ENCODE assay signal across 8 cellular contexts in the genomic region with DNA sequence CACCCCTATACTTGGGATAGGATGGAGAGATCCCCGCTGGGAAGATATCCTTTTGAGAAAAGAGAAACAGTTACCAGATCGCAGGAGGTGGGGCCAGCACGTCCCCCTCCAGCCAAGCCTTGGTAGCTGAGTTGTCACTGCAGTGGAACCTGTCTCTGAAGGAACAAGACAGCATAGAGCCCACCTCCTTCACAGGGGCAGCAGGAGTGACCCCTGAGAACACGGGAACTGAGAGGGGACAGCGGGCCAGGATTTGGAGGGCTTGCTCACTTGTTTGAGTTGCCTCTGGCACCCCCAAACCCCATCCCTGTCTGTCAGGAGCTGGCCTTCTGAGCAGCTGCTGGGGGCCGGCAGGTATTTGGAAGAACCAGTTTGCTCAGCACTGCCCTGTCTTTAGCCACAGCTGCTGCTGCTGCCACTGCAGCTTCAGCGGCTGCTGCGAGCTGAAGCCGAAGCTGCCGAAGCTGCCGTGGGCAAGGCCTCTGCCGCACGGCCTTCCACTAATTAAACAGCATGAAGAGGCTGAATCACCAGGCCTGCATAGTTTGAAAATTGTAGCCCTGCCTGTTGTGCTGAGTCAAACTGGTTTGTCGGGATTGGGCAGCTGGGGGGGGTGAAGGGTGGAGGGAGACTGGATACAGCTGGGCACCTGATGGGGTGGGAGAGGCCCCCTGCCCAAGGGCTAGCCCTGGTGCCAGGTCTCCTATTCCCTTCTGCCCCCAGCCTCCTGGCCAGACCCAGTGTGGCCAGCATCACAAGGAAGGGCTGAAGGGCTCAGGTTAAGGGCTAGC. TPM values are rescaled to one million over a fixed set of nuclear protein-coding genes. Genes with fewer than 3 reads are reported as not detected.
DNase-seq lines count a peak whose midpoint lies in the region; ATAC-seq, FAIRE-seq and TF ChIP-seq lines count a peak whose summit lies in the region.

No MANE protein-coding gene starts in this region.

- FAIRE-seq in small intestine (lab: Jason Lieb, UNC): no peak

- peaks cover 79% of the 10 kb centered on the region for H3K27me3 Mint-ChIP-seq in activated CD8-positive, alpha-beta memory T cell treated with anti-CD3 and anti-CD28 coated beads, Interleukin-2, amount 10 ng/mL, durations not matched to agents 7 days and 5 days

- TF ChIP-seq CTCF in Peyer's patch (IDR thresholded peaks at IDR 0.05) (no peak), fibroblast of villous mesenchyme (IDR thresholded peaks at IDR 0.05; ENCODE audit: insufficient read depth, low read depth, low read length) (no peak), GM13976 (IDR thresholded peaks at IDR 0.05; ENCODE audit: borderline replicate concordance, control extremely low read depth, extremely low read depth, insufficient read depth, missing control alignments) (no peak)

- H3K4me1 ChIP-seq in Peyer's patch (peaks cover 11 to 78% (median 21%) of the 10 kb centered on the region in 4 donors), small intestine (ENCODE audit: control insufficient read depth in 2 of 2, insufficient read depth in 1 of 2, low read depth in 1 of 2, low read length in 1 of 2) (peaks cover under 1 to 4% of the 10 kb centered on the region in 2 donors)

- TF ChIP-seq POLR2A in Peyer's patch (IDR thresholded peaks at IDR 0.05): no peak

- H3K27ac ChIP-seq in Peyer's patch: peak overlapping the region; percentile 21 to 80 (median 58)
- H3K27ac ChIP-seq in small intestine (ENCODE audit: low read depth in 1 of 2, low read length in 1 of 2): peak overlapping the region; percentile 5 to 24

- in situ Hi-C loops in GM13976 (cut with MboI; ENCODE audit: low sequenced_read_pairs, unreplicated experiment): no loop called here

- H3K36me3 ChIP-seq in Peyer's patch (no peaks in the 10 kb centered on the region), small intestine (ENCODE audit: control insufficient read depth in 2 of 2, insufficient read depth in 2 of 2, low read length in 2 of 2) (no peaks in the 10 kb centered on the region)

- no peak overlapping the region for H3K4me3 Mint-ChIP-seq in activated CD8-positive, alpha-beta memory T cell treated with anti-CD3 and anti-CD28 coated beads, Interleukin-2, amount 10 ng/mL, durations not matched to agents 7 days and 5 days

- H3K4me3 ChIP-seq in Peyer's patch (no peak overlapping the region), fibroblast of villous mesenchyme (ENCODE audit: low read depth, low read length) (no peak overlapping the region), small intestine (ENCODE audit: low read depth in 1 of 2, low read length in 2 of 2) (no peak overlapping the region)

- CTCF ChIA-PET in activated CD8-positive, alpha-beta memory T cell treated with anti-CD3 and anti-CD28 coated beads, Interleukin-2, amount 10 ng/mL, durations not matched to agents 7 days and 5 days (lab: Charles Lee): interaction anchor here (1.8 kb wide), 1 partner anchor 161 kb away, joined by 7 read pairs; no protein-coding TSS in a partner anchor

- H3K9me3 ChIP-seq in Peyer's patch: no peaks in the 10 kb centered on the region
- no peaks in the 10 kb centered on the region for H3K9me3 ChIP-seq in small intestine (ENCODE audit: control insufficient read depth, low read depth)

- peak; percentile 90 for DNase-seq in H4 (ENCODE audit: low spot score)
- DNase-seq in Peyer's patch: peak in 2 of 3 donors; percentile 73
- peak; percentile 80 for DNase-seq in fibroblast of villous mesenchyme (ENCODE audit: low read depth)
- DNase-seq in small intestine: peak; percentile 71
- DNase-seq in GM13976 (ENCODE audit: low spot score): no peak
- no peak for DNase-seq in central memory CD4-positive, alpha-beta T cell
- DNase-seq in activated CD8-positive, alpha-beta memory T cell treated with anti-CD3 and anti-CD28 coated beads, Interleukin-2, amount 10 ng/mL, durations not matched to agents 7 days and 5 days: no peak

- peaks cover 12% of the 10 kb centered on the region for H3K4me1 Mint-ChIP-seq in activated CD8-positive, alpha-beta memory T cell treated with anti-CD3 and anti-CD28 coated beads, Interleukin-2, amount 10 ng/mL, durations not matched to agents 7 days and 5 days

- 10 to 39% (median 23%) methylated on average over 14 of the region's 14 CpGs for WGBS in small intestine, 3 donors

- no peak for ATAC-seq in GM21423 (IDR thresholded peaks at IDR 0.05; ENCODE audit: unreplicated experiment)
- ATAC-seq in activated CD8-positive, alpha-beta memory T cell treated with anti-CD3 and anti-CD28 coated beads, Interleukin-2, amount 10 ng/mL, durations not matched to agents 7 days and 5 days: no peak

- no peaks in the 10 kb centered on the region for H3K9me3 Mint-ChIP-seq in activated CD8-positive, alpha-beta memory T cell treated with anti-CD3 and anti-CD28 coated beads, Interleukin-2, amount 10 ng/mL, durations not matched to agents 7 days and 5 days (ENCODE audit: low read depth)

- no peaks in the 10 kb centered on the region for H3K36me3 Mint-ChIP-seq in activated CD8-positive, alpha-beta memory T cell treated with anti-CD3 and anti-CD28 coated beads, Interleukin-2, amount 10 ng/mL, durations not matched to agents 7 days and 5 days

- H3K27ac Mint-ChIP-seq in activated CD8-positive, alpha-beta memory T cell treated with anti-CD3 and anti-CD28 coated beads, Interleukin-2, amount 10 ng/mL, durations not matched to agents 7 days and 5 days: no peak overlapping the region

- no peaks in the 10 kb centered on the region for H3K27me3 ChIP-seq in Peyer's patch
- no peaks in the 10 kb centered on the region for H3K27me3 ChIP-seq in small intestine (ENCODE audit: control insufficient read depth in 2 of 2, insufficient read depth in 2 of 2, low read length in 2 of 2)

RNA-seq across cellular contexts. Expression of a gene that starts 4.0 kb away (rescaled TPM):
- 1.0 and 2.0 TPM in 2 replicates for total RNA-seq in H4 (2014; rRNA removed; shearing (Covaris generic))
- total RNA-seq in Peyer's patch (10 to 100 TPM in 3 of 4 donors, 1 to 10 TPM in 1; 6.0 to 59.4 (median 17.2) TPM), fibroblast of villous mesenchyme (2.2 and 3.5 TPM in 2 replicates)
- polyA plus RNA-seq in small intestine: 10 to 100 TPM in 1 of 3 donors, under 1 TPM in 2; 0.27 to 16.7 (median 0.67) TPM
- total RNA-seq in activated CD8-positive, alpha-beta memory T cell treated with anti-CD3 and anti-CD28 coated beads, Interleukin-2, amount 10 ng/mL, durations not matched to agents 7 days and 5 days: not detected

Comparison
In these comparisons a context has a peak if more than half of its experiments do, and no peak if none do; other contexts are left out.
1. DNase-seq: peak in H4 (single experiment), Peyer's patch (2 of 3), fibroblast of villous mesenchyme (single experiment) and small intestine (single experiment); none in GM13976 (single experiment), central memory CD4-positive, alpha-beta T cell (single experiment) and activated CD8-positive, alpha-beta memory T cell treated with anti-CD3 and anti-CD28 coated beads, Interleukin-2, amount 10 ng/mL, durations not matched to agents 7 days and 5 days (single experiment).